Comparison of ENCODE assay signal across 11 cellular contexts in genomic region chr11:34029176-34029575, GRCh38.
"Had no signal": no experiment of that assay in that cellular context is flagged by ENCODE, and none has a peak within 500 bp of the region (broad histone marks: within the 10 kb centered on the region; RNA-seq: fewer than 3 reads in every experiment).

No MANE protein-coding gene starts in this region.

- H3K27me3 ChIP-seq: tibial nerve had no signal

- H3K4me3 Mint-ChIP-seq: activated CD8-positive, alpha-beta memory T cell treated with anti-CD3 and anti-CD28 coated beads, Interleukin-2, amount 10 ng/mL, durations not matched to agents 7 days and 5 days; activated naive CD8-positive, alpha-beta T cell; activated T-cell treated with anti-CD3 and anti-CD28 coated beads, Interleukin-2, amount 50 U/mL, for 24 hours; natural killer cell treated with Interleukin-12 subunit alpha and Interleukin-12 subunit beta and Interleukin-15 and Interleukin-18, amount 100 ng/mL, for 72 hours had no signal

- DNase-seq: activated CD4-positive, alpha-beta T cell treated with anti-CD3 and anti-CD28 coated beads, Interleukin-2, amount 50 U/mL, for 4 hours; activated CD8-positive, alpha-beta memory T cell treated with anti-CD3 and anti-CD28 coated beads, Interleukin-2, amount 10 ng/mL, durations not matched to agents 7 days and 5 days; activated effector memory CD4-positive, alpha-beta T cell treated with anti-CD3 and anti-CD28 coated beads, Interleukin-2, amount 50 U/mL, for 16 hours; activated T-cell treated with anti-CD3 and anti-CD28 coated beads, Interleukin-2, amount 50 U/mL, for 24 hours; occipital lobe; stimulated activated CD4-positive, alpha-beta T cell treated with anti-CD3 and anti-CD28 coated beads, Interleukin-4, amount 100 ng/mL, for 4 hours had no signal

- H3K4me1 Mint-ChIP-seq: activated CD8-positive, alpha-beta memory T cell treated with anti-CD3 and anti-CD28 coated beads, Interleukin-2, amount 10 ng/mL, durations not matched to agents 7 days and 5 days had no signal

- ATAC-seq: activated CD4-positive, CD25-positive, alpha-beta regulatory T cell treated with anti-CD3 and anti-CD28 coated beads, Interleukin-2, amount 50 U/mL, for 24 hours; activated CD8-positive, alpha-beta memory T cell treated with anti-CD3 and anti-CD28 coated beads, Interleukin-2, amount 10 ng/mL, durations not matched to agents 7 days and 5 days; natural killer cell treated with Interleukin-12 subunit alpha and Interleukin-12 subunit beta and Interleukin-15 and Interleukin-18, amount 100 ng/mL, for 72 hours had no signal

- H3K4me3 ChIP-seq: lung, tibial nerve had no signal

- H3K27me3 Mint-ChIP-seq: activated T-cell treated with anti-CD3 and anti-CD28 coated beads, Interleukin-2, amount 50 U/mL, for 24 hours had no signal

- H3K9me3 Mint-ChIP-seq: activated T-cell treated with anti-CD3 and anti-CD28 coated beads, Interleukin-2, amount 50 U/mL, for 24 hours; natural killer cell treated with Interleukin-12 subunit alpha and Interleukin-12 subunit beta and Interleukin-15 and Interleukin-18, amount 100 ng/mL, for 72 hours had no signal

- H3K27ac Mint-ChIP-seq: activated CD8-positive, alpha-beta memory T cell treated with anti-CD3 and anti-CD28 coated beads, Interleukin-2, amount 10 ng/mL, durations not matched to agents 7 days and 5 days; activated naive CD8-positive, alpha-beta T cell; activated T-cell treated with anti-CD3 and anti-CD28 coated beads, Interleukin-2, amount 50 U/mL, for 24 hours; natural killer cell treated with Interleukin-12 subunit alpha and Interleukin-12 subunit beta and Interleukin-15 and Interleukin-18, amount 100 ng/mL, for 72 hours had no signal

- H3K27ac ChIP-seq: tibial nerve had no signal

- H3K9me3 ChIP-seq: tibial nerve had no signal

- H3K36me3 ChIP-seq: tibial nerve had no signal

- H3K36me3 Mint-ChIP-seq: activated CD8-positive, alpha-beta memory T cell treated with anti-CD3 and anti-CD28 coated beads, Interleukin-2, amount 10 ng/mL, durations not matched to agents 7 days and 5 days; activated naive CD8-positive, alpha-beta T cell; natural killer cell treated with Interleukin-12 subunit alpha and Interleukin-12 subunit beta and Interleukin-15 and Interleukin-18, amount 100 ng/mL, for 72 hours had no signal

- H3K4me1 ChIP-seq: tibial nerve had no signal
